26 cellular contexts compared by ENCODE assay signal in genomic region chr10:60753152-60753551, GRCh38.
"Had no signal": no experiment of that assay in that cellular context is flagged by ENCODE, and none has a peak within 500 bp of the region (broad histone marks: within the 10 kb centered on the region; RNA-seq: fewer than 3 reads in every experiment).

No MANE protein-coding gene starts in this region.

- H3K27me3 Mint-ChIP-seq: dendritic cell treated with granulocyte-macrophage colony-stimulating factor and Interleukin-4, amounts not matched to agents 40 ng/mL and 50 ng/mL, for 4 days had no signal

- H3K9me3 Mint-ChIP-seq: dendritic cell treated with granulocyte-macrophage colony-stimulating factor and Interleukin-4, amounts not matched to agents 40 ng/mL and 50 ng/mL, for 4 days; effector memory CD8-positive, alpha-beta T cell; endodermal cell had no signal

- H3K27ac Mint-ChIP-seq: dendritic cell treated with granulocyte-macrophage colony-stimulating factor and Interleukin-4, amounts not matched to agents 40 ng/mL and 50 ng/mL, for 4 days; effector memory CD8-positive, alpha-beta T cell; endodermal cell; mesothelial cell of epicardium; naive thymus-derived CD4-positive, alpha-beta T cell had no signal

- H3K4me3 ChIP-seq: colonic mucosa, esophagus squamous epithelium, gastroesophageal sphincter, heart left ventricle, hepatocyte, left lung, lower lobe of right lung had no signal

- H3K9me3 ChIP-seq: colonic mucosa, esophagus squamous epithelium, gastroesophageal sphincter, heart left ventricle, left lung, lower lobe of right lung had no signal

- H3K4me1 ChIP-seq: colonic mucosa, gastroesophageal sphincter, heart left ventricle, left lung, lower lobe of right lung had no signal

- DNase-seq: colonic mucosa; cortex of kidney; effector CD8-positive, alpha-beta T cell; effector memory CD8-positive, alpha-beta T cell; endodermal cell; erythroblast; esophagus squamous epithelium; foreskin keratinocyte; heart left ventricle; hypothalamus; left cardiac atrium; left lung; left ventricle myocardium superior; lower lobe of right lung; mesenchymal stem cell; naive thymus-derived CD4-positive, alpha-beta T cell had no signal

- H3K79me2 ChIP-seq: hepatocyte had no signal

- H3K27ac ChIP-seq: colonic mucosa, epithelial cell of prostate, esophagus squamous epithelium, foreskin keratinocyte, gastroesophageal sphincter, heart left ventricle, hepatocyte, left lung, lower lobe of right lung had no signal

- H3K4me3 Mint-ChIP-seq: dendritic cell treated with granulocyte-macrophage colony-stimulating factor and Interleukin-4, amounts not matched to agents 40 ng/mL and 50 ng/mL, for 4 days; effector memory CD8-positive, alpha-beta T cell; endodermal cell; mesothelial cell of epicardium; naive thymus-derived CD4-positive, alpha-beta T cell had no signal

- H3K27me3 ChIP-seq: colonic mucosa, esophagus squamous epithelium, foreskin keratinocyte, gastroesophageal sphincter, hepatocyte, left lung had no signal

- ATAC-seq: effector memory CD8-positive, alpha-beta T cell; esophagus mucosa; foreskin keratinocyte; gastroesophageal sphincter; heart left ventricle; left cardiac atrium; left lung; left ventricle myocardium superior; lower lobe of right lung; naive thymus-derived CD4-positive, alpha-beta T cell had no signal

- H3K36me3 Mint-ChIP-seq: mesothelial cell of epicardium had no signal

- H3K4me2 ChIP-seq: hepatocyte had no signal

- FAIRE-seq: endometrium, frontal cortex, islet of Langerhans, keratinocyte had no signal

- H3K36me3 ChIP-seq: colonic mucosa, esophagus squamous epithelium, gastroesophageal sphincter, heart left ventricle, left lung, lower lobe of right lung had no signal

- H2AFZ ChIP-seq: hepatocyte had no signal
